ENCODE assay signal across 25 cellular contexts in genomic region chr21:32733356-32733755, GRCh38. TPM values are rescaled to one million over a fixed set of nuclear protein-coding genes. Genes with fewer than 3 reads are reported as not detected.
DNase-seq lines count a peak whose midpoint lies in the region; ATAC-seq, FAIRE-seq and TF ChIP-seq lines count a peak whose summit lies in the region.
"Had no signal": no experiment of that assay in that cellular context is flagged by ENCODE, and none has a peak within 500 bp of the region (broad histone marks: within the 10 kb centered on the region; RNA-seq: fewer than 3 reads in every experiment).

No MANE protein-coding gene starts in this region.

- peak overlapping the region; percentile 56 for H3K27ac Mint-ChIP-seq in activated CD4-positive, alpha-beta T cell treated with anti-CD3 and anti-CD28 coated beads, Interleukin-2, amount 10 ng/mL, durations not matched to agents 24 days and 14 days
- no peak overlapping the region for H3K27ac Mint-ChIP-seq in activated CD4-positive, alpha-beta T cell treated with anti-CD3 and anti-CD28 coated beads, Interleukin-2, amount 10 ng/mL, durations not matched to agents 7 days and 5 days
- peak overlapping the region; percentile 15 to 61 for H3K27ac Mint-ChIP-seq in T-cell
- H3K27ac Mint-ChIP-seq in activated naive CD8-positive, alpha-beta T cell treated with anti-CD3 and anti-CD28 coated beads, Interleukin-2, amount 50 U/mL, for 24 hours, result peak overlapping the region; percentile 39
- H3K27ac Mint-ChIP-seq: B cell; endodermal cell; memory B cell; progenitor cell of endocrine pancreas; T-helper 2 cell treated with Interferon-gamma antibody and Interleukin-4, amounts not matched to agents 5 μg/mL and 100 μg/mL, for 36 hours had no signal

- peaks cover 30% of the 10 kb centered on the region for H3K36me3 Mint-ChIP-seq in activated CD4-positive, alpha-beta T cell treated with anti-CD3 and anti-CD28 coated beads, Interleukin-2, amount 10 ng/mL, durations not matched to agents 24 days and 14 days (ENCODE audit: low read depth)
- peaks cover 40% of the 10 kb centered on the region for H3K36me3 Mint-ChIP-seq in activated CD4-positive, alpha-beta T cell treated with anti-CD3 and anti-CD28 coated beads, Interleukin-2, amount 10 ng/mL, durations not matched to agents 7 days and 5 days (ENCODE audit: low read depth)
- H3K36me3 Mint-ChIP-seq in T-cell, result peaks cover 22% of the 10 kb centered on the region
- H3K36me3 Mint-ChIP-seq in activated naive CD8-positive, alpha-beta T cell treated with anti-CD3 and anti-CD28 coated beads, Interleukin-2, amount 50 U/mL, for 24 hours (ENCODE audit: low read depth), result peaks cover 42% of the 10 kb centered on the region

- H3K27me3 Mint-ChIP-seq in activated CD4-positive, alpha-beta T cell treated with anti-CD3 and anti-CD28 coated beads, Interleukin-2, amount 10 ng/mL, durations not matched to agents 24 days and 14 days, result no peaks in the 10 kb centered on the region
- H3K27me3 Mint-ChIP-seq in activated CD4-positive, alpha-beta T cell treated with anti-CD3 and anti-CD28 coated beads, Interleukin-2, amount 10 ng/mL, durations not matched to agents 7 days and 5 days, result no peaks in the 10 kb centered on the region
- no peaks in the 10 kb centered on the region for H3K27me3 Mint-ChIP-seq in T-cell
- no peaks in the 10 kb centered on the region for H3K27me3 Mint-ChIP-seq in activated naive CD8-positive, alpha-beta T cell treated with anti-CD3 and anti-CD28 coated beads, Interleukin-2, amount 50 U/mL, for 24 hours
- H3K27me3 Mint-ChIP-seq: B cell, memory B cell, progenitor cell of endocrine pancreas, type B pancreatic cell had no signal

- CTCF ChIA-PET in activated CD4-positive, alpha-beta T cell treated with anti-CD3 and anti-CD28 coated beads, Interleukin-2, amount 10 ng/mL, durations not matched to agents 7 days and 5 days (lab: Charles Lee), result no interaction called here
- CTCF ChIA-PET in T-cell (lab: Charles Lee), result no interaction called here

- no peak for ATAC-seq in T-cell (replicated peaks in 1 of 4)
- ATAC-seq in activated naive CD8-positive, alpha-beta T cell treated with anti-CD3 and anti-CD28 coated beads, Interleukin-2, amount 50 U/mL, for 24 hours, result peak; percentile 29
- no peak for ATAC-seq in GM19395 (IDR thresholded peaks at IDR 0.05; ENCODE audit: unreplicated experiment)
- ATAC-seq: left colon had no signal

- no peak overlapping the region for H3K4me3 Mint-ChIP-seq in activated CD4-positive, alpha-beta T cell treated with anti-CD3 and anti-CD28 coated beads, Interleukin-2, amount 10 ng/mL, durations not matched to agents 24 days and 14 days
- no peak overlapping the region for H3K4me3 Mint-ChIP-seq in activated CD4-positive, alpha-beta T cell treated with anti-CD3 and anti-CD28 coated beads, Interleukin-2, amount 10 ng/mL, durations not matched to agents 7 days and 5 days
- no peak overlapping the region for H3K4me3 Mint-ChIP-seq in T-cell
- H3K4me3 Mint-ChIP-seq in activated naive CD8-positive, alpha-beta T cell treated with anti-CD3 and anti-CD28 coated beads, Interleukin-2, amount 50 U/mL, for 24 hours, result no peak overlapping the region
- H3K4me3 Mint-ChIP-seq: B cell; endodermal cell; memory B cell; T-helper 2 cell treated with Interferon-gamma antibody and Interleukin-4, amounts not matched to agents 5 μg/mL and 100 μg/mL, for 36 hours; type B pancreatic cell had no signal

- peaks cover 21% of the 10 kb centered on the region for H3K4me1 Mint-ChIP-seq in activated CD4-positive, alpha-beta T cell treated with anti-CD3 and anti-CD28 coated beads, Interleukin-2, amount 10 ng/mL, durations not matched to agents 24 days and 14 days
- H3K4me1 Mint-ChIP-seq in activated CD4-positive, alpha-beta T cell treated with anti-CD3 and anti-CD28 coated beads, Interleukin-2, amount 10 ng/mL, durations not matched to agents 7 days and 5 days, result peaks cover 34% of the 10 kb centered on the region
- peaks cover 45 to 49% (median 47%) of the 10 kb centered on the region in 3 donors for H3K4me1 Mint-ChIP-seq in T-cell
- peaks cover 53% of the 10 kb centered on the region for H3K4me1 Mint-ChIP-seq in activated naive CD8-positive, alpha-beta T cell treated with anti-CD3 and anti-CD28 coated beads, Interleukin-2, amount 50 U/mL, for 24 hours

- DNase-seq in activated CD4-positive, alpha-beta T cell treated with anti-CD3 and anti-CD28 coated beads, Interleukin-2, amount 10 ng/mL, durations not matched to agents 24 days and 14 days, result no peak
- DNase-seq in activated CD4-positive, alpha-beta T cell treated with anti-CD3 and anti-CD28 coated beads, Interleukin-2, amount 10 ng/mL, durations not matched to agents 7 days and 5 days, result no peak
- no peak for DNase-seq in T-cell
- DNase-seq in activated naive CD8-positive, alpha-beta T cell treated with anti-CD3 and anti-CD28 coated beads, Interleukin-2, amount 50 U/mL, for 24 hours, result peak; percentile 16
- DNase-seq in stimulated activated CD4-positive, alpha-beta T cell treated with anti-CD3 and anti-CD28 coated beads, Interleukin-4, amount 100 ng/mL, for 48 hours (ENCODE audit: low read depth in 2 of 2), result peak; percentile 37 to 42
- no peak for DNase-seq in iPS-NIHi7 (ENCODE audit: extremely low spot score)
- no peak for DNase-seq in GM12891 (ENCODE audit: insufficient read length, low spot score)
- DNase-seq: activated effector memory CD4-positive, alpha-beta T cell treated with Interleukin-2 at 50 U/mL for 16 hours; endodermal cell; foreskin melanocyte; GM23248; left colon; NCI-H1092 treated with DMSO at 0.1 percent for 48 hours; NCI-H187 treated with DMSO at 0.1 percent for 48 hours; NCI-H2227 treated with DMSO at 0.1 percent for 48 hours; NCI-H69; RPMI8226; sigmoid colon had no signal

- intact Hi-C loops in activated CD4-positive, alpha-beta T cell treated with anti-CD3 and anti-CD28 coated beads, Interleukin-2, amount 10 ng/mL, durations not matched to agents 24 days and 14 days (cut with micrococcal nuclease), result no loop called here

- FAIRE-seq in GM12891 (lab: Jason Lieb, UNC), result no peak
- FAIRE-seq: G401.6 had no signal

- no peak for TF ChIP-seq POLR2A in GM12891 (IDR thresholded peaks at IDR 0.05; ENCODE audit: low read depth, low read length)

- no peaks in the 10 kb centered on the region for H3K9me3 Mint-ChIP-seq in activated CD4-positive, alpha-beta T cell treated with anti-CD3 and anti-CD28 coated beads, Interleukin-2, amount 10 ng/mL, durations not matched to agents 24 days and 14 days
- peaks cover 2% of the 10 kb centered on the region for H3K9me3 Mint-ChIP-seq in activated CD4-positive, alpha-beta T cell treated with anti-CD3 and anti-CD28 coated beads, Interleukin-2, amount 10 ng/mL, durations not matched to agents 7 days and 5 days
- H3K9me3 Mint-ChIP-seq in T-cell, result no peaks in the 10 kb centered on the region
- peaks cover 7% of the 10 kb centered on the region for H3K9me3 Mint-ChIP-seq in activated naive CD8-positive, alpha-beta T cell treated with anti-CD3 and anti-CD28 coated beads, Interleukin-2, amount 50 U/mL, for 24 hours
- H3K9me3 Mint-ChIP-seq: endodermal cell; memory B cell; T-helper 2 cell treated with Interferon-gamma antibody and Interleukin-4, amounts not matched to agents 5 μg/mL and 100 μg/mL, for 36 hours; type B pancreatic cell had no signal

- POLR2A ChIA-PET in activated CD4-positive, alpha-beta T cell treated with anti-CD3 and anti-CD28 coated beads, Interleukin-2, amount 10 ng/mL, durations not matched to agents 7 days and 5 days (lab: Charles Lee), result no interaction called here
- POLR2A ChIA-PET in T-cell (lab: Charles Lee), result no interaction called here

TF ChIP-seq in GM12891, 5 proteins besides CTCF, POLR2A, EP300 and RAD21:
- TF ChIP-seq PAX5 (IDR thresholded peaks at IDR 0.05; ENCODE audit: insufficient read depth, low read length, severe bottlenecking) (no peak), TAF1 (IDR thresholded peaks at IDR 0.05; ENCODE audit: low read depth, low read length) (no peak), SPI1 (IDR thresholded peaks at IDR 0.05; ENCODE audit: low read depth, low read length) (no peak), POU2F2 (IDR thresholded peaks at IDR 0.05; ENCODE audit: low read depth, low read length) (no peak), POLR2AphosphoS5 (IDR thresholded peaks at IDR 0.05; ENCODE audit: low read depth, low read length) (no peak)

RNA-seq across cellular contexts. Expression of gene SYNJ1, which starts 5.5 kb away (rescaled TPM):
- 11.3 and 12.6 TPM in 2 replicates for total RNA-seq in activated CD4-positive, alpha-beta T cell treated with anti-CD3 and anti-CD28 coated beads, Interleukin-2, amount 10 ng/mL, durations not matched to agents 24 days and 14 days
- total RNA-seq in activated CD4-positive, alpha-beta T cell treated with anti-CD3 and anti-CD28 coated beads, Interleukin-2, amount 10 ng/mL, durations not matched to agents 7 days and 5 days, result 10 to 100 TPM; 16.1 to 21.1 TPM
- 10 to 100 TPM; 15.2 to 24.0 (median 20.3) TPM for total RNA-seq in T-cell
- polyA plus RNA-seq in GM12891 (2012; ENCODE audit: low read depth, missing spikeins), result 1.7 TPM

RNA-seq across cellular contexts. Expression of gene PAXBP1, which starts 38.2 kb away (rescaled TPM):
- 60.5 and 65.4 TPM in 2 replicates for total RNA-seq in activated CD4-positive, alpha-beta T cell treated with anti-CD3 and anti-CD28 coated beads, Interleukin-2, amount 10 ng/mL, durations not matched to agents 24 days and 14 days
- total RNA-seq in activated CD4-positive, alpha-beta T cell treated with anti-CD3 and anti-CD28 coated beads, Interleukin-2, amount 10 ng/mL, durations not matched to agents 7 days and 5 days, result 10 to 100 TPM; 52.7 to 52.8 TPM
- 10 to 100 TPM; 54.0 to 66.2 (median 58.2) TPM for total RNA-seq in T-cell
- 19.3 TPM for polyA plus RNA-seq in GM12891 (2012; ENCODE audit: low read depth, missing spikeins)

Comparison
In these comparisons a context has a peak if more than half of its experiments do, and no peak if none do; other contexts are left out.
1. DNase-seq: peak in activated naive CD8-positive, alpha-beta T cell treated with anti-CD3 and anti-CD28 coated beads, Interleukin-2, amount 50 U/mL, for 24 hours (single experiment) and stimulated activated CD4-positive, alpha-beta T cell treated with anti-CD3 and anti-CD28 coated beads, Interleukin-4, amount 100 ng/mL, for 48 hours (2 of 2); none in activated CD4-positive, alpha-beta T cell treated with anti-CD3 and anti-CD28 coated beads, Interleukin-2, amount 10 ng/mL, durations not matched to agents 24 days and 14 days (single experiment), activated CD4-positive, alpha-beta T cell treated with anti-CD3 and anti-CD28 coated beads, Interleukin-2, amount 10 ng/mL, durations not matched to agents 7 days and 5 days (single experiment), T-cell (0 of 34), iPS-NIHi7 (single experiment) and GM12891 (single experiment).